In genomic region chr14:100434911-100435455, GRCh38 we compare ENCODE assay signal across 15 cellular contexts. TPM values are rescaled to one million over a fixed set of nuclear protein-coding genes. Genes with fewer than 3 reads are reported as not detected.
DNase-seq lines count a peak whose midpoint lies in the region; ATAC-seq, FAIRE-seq and TF ChIP-seq lines count a peak whose summit lies in the region.
"Had no signal": no experiment of that assay in that cellular context is flagged by ENCODE, and none has a peak within 500 bp of the region (broad histone marks: within the 10 kb centered on the region; RNA-seq: fewer than 3 reads in every experiment).

No MANE protein-coding gene starts in this region.

- ATAC-seq in stimulated activated effector memory CD8-positive, alpha-beta T cell treated with anti-CD3 and anti-CD28 coated beads, Interleukin-12 subunit alpha, Interleukin-12 subunit beta, amount 100 ng/mL, for 72 hours, result no peak
- ATAC-seq in HG03460 (IDR thresholded peaks at IDR 0.05; ENCODE audit: unreplicated experiment) (no peak), WTC11 (no peak)
- ATAC-seq: K562 had no signal

- TF ChIP-seq CTCF in WTC11 (IDR thresholded peaks at IDR 0.05), result no peak

- H3K27ac Mint-ChIP-seq in stimulated activated effector memory CD8-positive, alpha-beta T cell treated with anti-CD3 and anti-CD28 coated beads, Interleukin-12 subunit alpha, Interleukin-12 subunit beta, amount 100 ng/mL, for 72 hours, result peak overlapping the region; percentile 29
- H3K27ac Mint-ChIP-seq in WTC11, result no peak overlapping the region
- H3K27ac Mint-ChIP-seq: B cell had no signal

- CTCF ChIA-PET in WTC11 (lab: Charles Lee), result interaction anchor here (0.6 to 3.3 kb wide), 5 partner anchors 17 to 221 kb away, joined by 3 to 15 read pairs (median 5); no protein-coding TSS in a partner anchor

- H3K4me3 Mint-ChIP-seq in stimulated activated effector memory CD8-positive, alpha-beta T cell treated with anti-CD3 and anti-CD28 coated beads, Interleukin-12 subunit alpha, Interleukin-12 subunit beta, amount 100 ng/mL, for 72 hours, result no peak overlapping the region
- H3K4me3 Mint-ChIP-seq in WTC11, result no peak overlapping the region
- H3K4me3 Mint-ChIP-seq: B cell had no signal

- POLR2A ChIA-PET in WTC11 (lab: Charles Lee), result no interaction called here

- DNase-seq in NCI-H460 (ENCODE audit: extremely low read depth, low read depth) (peak; percentile 68), kidney tubule cell (ENCODE audit: low spot score) (peak; percentile 26), NCI-H187 treated with DMSO at 0.1 percent for 48 hours (lab: John Stamatoyannopoulos, UW) (no peak), WTC11 (ENCODE audit: low spot score) (no peak)
- no peak for DNase-seq in stimulated activated effector memory CD8-positive, alpha-beta T cell treated with anti-CD3 and anti-CD28 coated beads, Interleukin-12 subunit alpha, Interleukin-12 subunit beta, amount 100 ng/mL, for 72 hours (ENCODE audit: low spot score in 2 of 2)
- DNase-seq: NCI-H1048, NCI-H1694, NCI-H446 treated with DMSO at 0.1 percent for 48 hours, SHP77 had no signal

- peak; percentile 34 for FAIRE-seq in G401.6 (lab: Jason Lieb, UNC)
- FAIRE-seq: GM12891, K562, RCC 7860 had no signal

- no peaks in the 10 kb centered on the region for H3K27me3 Mint-ChIP-seq in WTC11 (ENCODE audit: low read depth)
- H3K27me3 Mint-ChIP-seq: B cell had no signal

- H3K4me1 Mint-ChIP-seq in stimulated activated effector memory CD8-positive, alpha-beta T cell treated with anti-CD3 and anti-CD28 coated beads, Interleukin-12 subunit alpha, Interleukin-12 subunit beta, amount 100 ng/mL, for 72 hours, result peaks cover 34% of the 10 kb centered on the region
- peaks cover 6% of the 10 kb centered on the region for H3K4me1 Mint-ChIP-seq in WTC11

- no peaks in the 10 kb centered on the region for H3K9me3 Mint-ChIP-seq in stimulated activated effector memory CD8-positive, alpha-beta T cell treated with anti-CD3 and anti-CD28 coated beads, Interleukin-12 subunit alpha, Interleukin-12 subunit beta, amount 100 ng/mL, for 72 hours
- H3K9me3 Mint-ChIP-seq in WTC11, result no peaks in the 10 kb centered on the region

- H3K36me3 Mint-ChIP-seq in stimulated activated effector memory CD8-positive, alpha-beta T cell treated with anti-CD3 and anti-CD28 coated beads, Interleukin-12 subunit alpha, Interleukin-12 subunit beta, amount 100 ng/mL, for 72 hours, result no peaks in the 10 kb centered on the region
- H3K36me3 Mint-ChIP-seq in WTC11, result no peaks in the 10 kb centered on the region

TF ChIP-seq in WTC11, 78 proteins besides CTCF, POLR2A, EP300 and RAD21:
- TF ChIP-seq IRF2 (CRISPR knock-in tag; IDR thresholded peaks at IDR 0.05; ENCODE audit: borderline replicate concordance, low read depth), result no peak
- TF ChIP-seq ZNF671 (CRISPR knock-in tag; IDR thresholded peaks at IDR 0.05), result no peak
- TF ChIP-seq NR2C2 (CRISPR knock-in tag; IDR thresholded peaks at IDR 0.05), result no peak
- no peak for TF ChIP-seq NFATC4 (CRISPR knock-in tag; IDR thresholded peaks at IDR 0.05)
- TF ChIP-seq NR1H2 (CRISPR knock-in tag; IDR thresholded peaks at IDR 0.05), result no peak
- no peak for TF ChIP-seq ZNF423 (CRISPR knock-in tag; IDR thresholded peaks at IDR 0.05)
- TF ChIP-seq, protein P1, sequence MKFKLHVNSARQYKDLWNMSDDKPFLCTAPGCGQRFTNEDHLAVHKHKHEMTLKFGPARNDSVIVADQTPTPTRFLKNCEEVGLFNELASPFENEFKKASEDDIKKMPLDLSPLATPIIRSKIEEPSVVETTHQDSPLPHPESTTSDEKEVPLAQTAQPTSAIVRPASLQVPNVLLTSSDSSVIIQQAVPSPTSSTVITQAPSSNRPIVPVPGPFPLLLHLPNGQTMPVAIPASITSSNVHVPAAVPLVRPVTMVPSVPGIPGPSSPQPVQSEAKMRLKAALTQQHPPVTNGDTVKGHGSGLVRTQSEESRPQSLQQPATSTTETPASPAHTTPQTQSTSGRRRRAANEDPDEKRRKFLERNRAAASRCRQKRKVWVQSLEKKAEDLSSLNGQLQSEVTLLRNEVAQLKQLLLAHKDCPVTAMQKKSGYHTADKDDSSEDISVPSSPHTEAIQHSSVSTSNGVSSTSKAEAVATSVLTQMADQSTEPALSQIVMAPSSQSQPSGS (CRISPR knock-in tag; IDR thresholded peaks at IDR 0.05; ENCODE audit: borderline replicate concordance, low read depth), result no peak
TF ChIP-seq in WTC11: peak in this region for 0.

RNA-seq across cellular contexts. Expression of gene WDR25, which starts 58.7 kb away (rescaled TPM):
- 42.9 and 50.7 TPM in 2 replicates for total RNA-seq in NCI-H460 (2014; rRNA removed; shearing (Covaris generic))
- 13.6 and 13.8 TPM in 2 replicates for polyA plus RNA-seq in NCI-H460 (2014; cell fraction: nucleus; rRNA removed)
- 7.6 to 9.0 TPM (median 8.0 TPM) in 3 replicates for total RNA-seq in WTC11 (2021)

Comparison
In these comparisons a context has a peak if more than half of its experiments do, and no peak if none do; other contexts are left out.
1. DNase-seq: peak in NCI-H460 (single experiment) and kidney tubule cell (single experiment); none in stimulated activated effector memory CD8-positive, alpha-beta T cell treated with anti-CD3 and anti-CD28 coated beads, Interleukin-12 subunit alpha, Interleukin-12 subunit beta, amount 100 ng/mL, for 72 hours (0 of 2), NCI-H187 treated with DMSO at 0.1 percent for 48 hours (single experiment) and WTC11 (single experiment).